ENCODE assay signal across 25 cellular contexts in the genomic region with DNA sequence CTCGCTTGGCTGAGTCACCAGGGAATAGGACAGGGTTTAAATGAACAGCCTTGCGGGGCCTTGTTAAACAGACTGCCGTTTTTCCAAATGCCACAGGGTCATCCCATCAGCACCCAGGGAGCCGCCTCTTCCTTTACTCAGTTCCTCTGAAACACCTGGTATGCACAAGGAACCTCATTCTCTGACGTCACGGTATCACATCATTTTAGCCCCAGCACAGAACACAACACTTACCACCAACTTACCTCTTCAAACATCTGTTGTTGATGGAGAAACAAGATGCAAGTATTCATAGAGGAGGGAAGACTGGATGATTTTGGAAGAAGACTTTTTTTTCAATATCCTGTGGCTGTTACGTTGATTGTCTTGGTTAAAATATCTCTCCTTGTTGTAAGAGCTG.
"Had no signal": no experiment of that assay in that cellular context is flagged by ENCODE, and none has a peak within 500 bp of the region (broad histone marks: within the 10 kb centered on the region; RNA-seq: fewer than 3 reads in every experiment).

No MANE protein-coding gene starts in this region.

- H3K4me3 ChIP-seq: ascending aorta, cardiac muscle cell, coronary artery, SJSA1 had no signal

- H3K9me3 ChIP-seq: ascending aorta, SJSA1, SK-N-SH had no signal

- H3K4me1 ChIP-seq: ascending aorta, SJSA1 had no signal

- H3K4me2 ChIP-seq: SK-N-SH had no signal

- ATAC-seq: activated CD8-positive, alpha-beta T cell treated with anti-CD3 and anti-CD28 coated beads, Interleukin-2, amount 10 ng/mL, durations not matched to agents 7 days and 5 days; Panc1 had no signal

- H3K9ac ChIP-seq: SK-N-SH had no signal

- DNase-seq: activated CD4-positive, alpha-beta T cell treated with anti-CD3 and anti-CD28 coated beads, Interleukin-2, amount 10 ng/mL, durations not matched to agents 7 days and 5 days; activated CD4-positive, alpha-beta T cell treated with anti-CD3 and anti-CD28 coated beads, Interleukin-2, amount 50 U/mL, for 48 hours; activated CD8-positive, alpha-beta T cell treated with anti-CD3 and anti-CD28 coated beads, Interleukin-2, amount 10 ng/mL, durations not matched to agents 7 days and 5 days; activated gamma-delta T cell; activated naive CD4-positive, alpha-beta T cell treated with Interleukin-2 at 50 U/mL for 16 hours; activated naive CD8-positive, alpha-beta T cell treated with anti-CD3 and anti-CD28 coated beads, Interleukin-2, amount 10 ng/mL, durations not matched to agents 7 days and 5 days; activated T-cell treated with anti-CD3 and anti-CD28 coated beads, Interleukin-2, amount 50 U/mL, for 24 hours; NCI-H1048; NCI-H1105 treated with DMSO at 0.1 percent for 48 hours; NCI-H1436; NCI-H1694; NCI-H1930; NCI-H2081 treated with DMSO at 0.1 percent for 48 hours; NCI-H2227 treated with DMSO at 0.1 percent for 48 hours; NCI-H446; NCI-H510A treated with DMSO at 0.1 percent for 48 hours; NCI-H526 treated with DMSO at 0.1 percent for 48 hours; NCI-H774; SHP77 treated with DMSO at 0.1 percent for 48 hours; SK-N-SH had no signal

- H3K27me3 ChIP-seq: ascending aorta, cardiac muscle cell, SJSA1 had no signal

- H3K27ac ChIP-seq: ascending aorta, cardiac muscle cell, coronary artery, SJSA1 had no signal

- H3K36me3 ChIP-seq: ascending aorta, cardiac muscle cell, SJSA1 had no signal
